ENCODE assay signal across 8 cellular contexts in genomic region chr5:103562453-103563157, GRCh38. TPM values are rescaled to one million over a fixed set of nuclear protein-coding genes. Genes with fewer than 3 reads are reported as not detected.
DNase-seq lines count a peak whose midpoint lies in the region; ATAC-seq and TF ChIP-seq lines count a peak whose summit lies in the region.

NUDT12 (minus strand) TSS chr5:103562789; CDS start chr5:103560248, 2,541 bp downstream.

- H3K9me3 Mint-ChIP-seq in activated CD4-positive, alpha-beta memory T cell treated with anti-CD3 and anti-CD28 coated beads for 36 hours: no peaks in the 10 kb centered on the region

- TF ChIP-seq CTCF in lower lobe of right lung (IDR thresholded peaks at IDR 0.05): no peak

- H3K4me1 Mint-ChIP-seq in activated CD4-positive, alpha-beta memory T cell treated with anti-CD3 and anti-CD28 coated beads for 36 hours (ENCODE audit: low read depth): peaks cover 12% of the 10 kb centered on the region

- peaks cover 8% of the 10 kb centered on the region for H3K27me3 Mint-ChIP-seq in activated CD4-positive, alpha-beta memory T cell treated with anti-CD3 and anti-CD28 coated beads for 36 hours

- CTCF ChIA-PET in activated CD4-positive, alpha-beta memory T cell treated with anti-CD3 and anti-CD28 coated beads for 36 hours (lab: Charles Lee): no interaction called here

- H3K4me3 ChIP-seq in lower lobe of right lung: peak within 1 kb of the TSS; percentile 69

- H3K36me3 Mint-ChIP-seq in activated CD4-positive, alpha-beta memory T cell treated with anti-CD3 and anti-CD28 coated beads for 36 hours: no peaks in the 10 kb centered on the region

- no peaks in the 10 kb centered on the region for H3K9me3 ChIP-seq in lower lobe of right lung

- H3K27ac ChIP-seq in lower lobe of right lung: peak within 1 kb of the TSS; percentile 77

- peak; percentile 93 for DNase-seq in AG08395 (ENCODE audit: low spot score)
- peak; percentile 82 for DNase-seq in NCI-H345 (lab: John Stamatoyannopoulos, UW)
- peak; percentile 64 for DNase-seq in activated CD4-positive, alpha-beta memory T cell treated with anti-CD3 and anti-CD28 coated beads for 36 hours
- peak; percentile 8 for DNase-seq in effector CD8-positive, alpha-beta T cell (lab: John Stamatoyannopoulos, UW)
- DNase-seq in lower lobe of right lung: peak; percentile 71
- peak; percentile 8 to 41 for DNase-seq in stimulated activated CD4-positive, alpha-beta T cell treated with anti-CD3 and anti-CD28 coated beads, Interleukin-4, amount 100 ng/mL, for 48 hours (ENCODE audit: low read depth in 2 of 2)

- H3K27ac Mint-ChIP-seq in activated CD4-positive, alpha-beta memory T cell treated with anti-CD3 and anti-CD28 coated beads for 36 hours: peak within 1 kb of the TSS; percentile 55

- no peaks in the 10 kb centered on the region for H3K27me3 ChIP-seq in lower lobe of right lung (ENCODE audit: low read depth)

- H3K36me3 ChIP-seq in lower lobe of right lung: no peaks in the 10 kb centered on the region

- H3K4me1 ChIP-seq in lower lobe of right lung: peaks cover 17% of the 10 kb centered on the region

- H3K4me3 Mint-ChIP-seq in activated CD4-positive, alpha-beta memory T cell treated with anti-CD3 and anti-CD28 coated beads for 36 hours: peak within 1 kb of the TSS; percentile 76

- intact Hi-C loops in activated CD4-positive, alpha-beta memory T cell treated with anti-CD3 and anti-CD28 coated beads for 36 hours (cut with micrococcal nuclease): loop anchor here (10.0 kb wide), 1 partner anchor 308 kb away; the partner anchor contains the start of gene MACIR
- intact Hi-C loops in lower lobe of right lung (cut with DNase I): no loop called here

- POLR2A ChIA-PET in activated CD4-positive, alpha-beta memory T cell treated with anti-CD3 and anti-CD28 coated beads for 36 hours (lab: Charles Lee): no interaction called here

- ATAC-seq in GM18907 (IDR thresholded peaks at IDR 0.05; ENCODE audit: unreplicated experiment) (peak; percentile 97), HG03139 (IDR thresholded peaks at IDR 0.05; ENCODE audit: unreplicated experiment) (peak; percentile 93), lower lobe of right lung (peak; percentile 94 to 95)

RNA-seq across cellular contexts. Expression of gene NUDT12, which starts in this region (rescaled TPM):
- total RNA-seq in activated CD4-positive, alpha-beta memory T cell treated with anti-CD3 and anti-CD28 coated beads for 36 hours: 1 to 10 TPM; 2.1 to 2.7 TPM
- 11.8 TPM for total RNA-seq in lower lobe of right lung

Comparison
In these comparisons a context has a peak if more than half of its experiments do, and no peak if none do; other contexts are left out.
1. Peak in every context shown above with its lines: DNase-seq, ATAC-seq, H3K4me3 ChIP-seq and H3K27ac ChIP-seq.
2. DNase-seq: peak in every context shown above with its lines; median percentile 93 in AG08395; 82 in NCI-H345; 71 in lower lobe of right lung; 64 in activated CD4-positive, alpha-beta memory T cell treated with anti-CD3 and anti-CD28 coated beads for 36 hours; 24 in stimulated activated CD4-positive, alpha-beta T cell treated with anti-CD3 and anti-CD28 coated beads, Interleukin-4, amount 100 ng/mL, for 48 hours; 8 in effector CD8-positive, alpha-beta T cell.